ENCODE assay signal across 8 cellular contexts in the genomic region with DNA sequence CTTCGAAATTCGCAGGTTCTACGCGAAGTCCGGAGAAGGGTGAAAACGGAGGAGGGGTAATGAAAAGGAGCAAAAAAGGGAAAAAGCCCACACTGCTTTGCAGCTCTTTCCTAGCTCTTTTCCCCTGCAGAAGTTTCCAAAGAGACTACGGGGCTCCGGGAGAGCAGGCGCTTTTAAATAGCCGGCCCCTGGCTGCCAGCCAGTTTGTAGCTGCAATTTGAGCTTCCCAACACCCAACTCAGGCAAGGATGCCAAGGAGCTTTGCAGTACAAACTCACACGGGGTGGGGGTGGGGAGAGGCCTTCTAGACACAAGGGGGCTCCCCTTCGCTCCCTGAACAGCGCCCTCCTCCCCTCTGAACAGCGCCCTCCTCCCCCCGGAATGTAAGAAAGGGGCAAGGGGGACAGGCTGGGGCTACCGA. TPM values are rescaled to one million over a fixed set of nuclear protein-coding genes. Genes with fewer than 3 reads are reported as not detected.
DNase-seq lines count a peak whose midpoint lies in the region; ATAC-seq and TF ChIP-seq lines count a peak whose summit lies in the region.

A gene with protein sequence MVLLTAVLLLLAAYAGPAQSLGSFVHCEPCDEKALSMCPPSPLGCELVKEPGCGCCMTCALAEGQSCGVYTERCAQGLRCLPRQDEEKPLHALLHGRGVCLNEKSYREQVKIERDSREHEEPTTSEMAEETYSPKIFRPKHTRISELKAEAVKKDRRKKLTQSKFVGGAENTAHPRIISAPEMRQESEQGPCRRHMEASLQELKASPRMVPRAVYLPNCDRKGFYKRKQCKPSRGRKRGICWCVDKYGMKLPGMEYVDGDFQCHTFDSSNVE (minus strand): TSS at position 149 of the 421 bp plus-strand sequence. CDS start 774 bp downstream, outside the sequence.

- H3K4me2 ChIP-seq in osteoblast (ENCODE audit: insufficient read depth, low read length) = peak within 1 kb of the TSS; percentile 92

- DNase-seq in COR-L47 (lab: John Stamatoyannopoulos, UW) (peak; percentile 92), NCI-H1694 treated with DMSO at 0.1 percent for 48 hours (lab: John Stamatoyannopoulos, UW) (peak; percentile 65), amniotic epithelial cell (ENCODE audit: low read depth) (peak; percentile 86), cardiac septum (ENCODE audit: low spot score) (peak; percentile 93), osteoblast (ENCODE audit: insufficient read length, low spot score, missing footprints) (peak; percentile 79), OCI-M2 (lab: John Stamatoyannopoulos, UW; ENCODE audit: unreplicated experiment) (no peak)

- peaks cover 48% of the 10 kb centered on the region for H3K4me1 ChIP-seq in osteoblast (ENCODE audit: insufficient read depth, low read length)

- intact Hi-C loops in cardiac septum (cut with DNase I) = loop anchor here (5.0 kb wide), 7 partner anchors 287 to 1017 kb away; no protein-coding TSS in a partner anchor

- no peaks in the 10 kb centered on the region for H3K9me3 ChIP-seq in osteoblast (ENCODE audit: low read depth, low read length)

- no peak for TF ChIP-seq CTCF in osteoblast (IDR thresholded peaks at IDR 0.05; ENCODE audit: extremely low read depth, low read depth, low read length)

- no peak within 1 kb of the TSS for H3K27ac ChIP-seq in osteoblast (ENCODE audit: low read depth, low read length)

- ATAC-seq in GM21390 (IDR thresholded peaks at IDR 0.05; ENCODE audit: unreplicated experiment) = no peak
- no peak for ATAC-seq in GM21515 (IDR thresholded peaks at IDR 0.05; ENCODE audit: unreplicated experiment)

- H3K79me2 ChIP-seq in osteoblast (ENCODE audit: insufficient read depth, low read length) = no peaks in the 10 kb centered on the region

- no peaks in the 10 kb centered on the region for H3K36me3 ChIP-seq in osteoblast (ENCODE audit: insufficient read depth, low read length)

- H2AFZ ChIP-seq in osteoblast (ENCODE audit: low read length) = peak within 1 kb of the TSS; percentile 78

- peaks cover 72% of the 10 kb centered on the region for H3K27me3 ChIP-seq in osteoblast (ENCODE audit: insufficient read depth, low read length)

- H3K4me3 ChIP-seq in osteoblast (ENCODE audit: insufficient read depth, low read length) = peak within 1 kb of the TSS; percentile 69

- H4K20me1 ChIP-seq in osteoblast (ENCODE audit: insufficient read depth, low read length) = peaks cover 4% of the 10 kb centered on the region

RNA-seq across cellular contexts. Expression of the gene that starts here (rescaled TPM):
- total RNA-seq in cardiac septum (191 TPM), osteoblast (12.3 and 29.5 TPM in 2 replicates)
